ENCODE assay signal across 3 cellular contexts in genomic region chr4:40600741-40601315, GRCh38. TPM values are rescaled to one million over a fixed set of nuclear protein-coding genes. Genes with fewer than 3 reads are reported as not detected.
"Had no signal": no experiment of that assay in that cellular context is flagged by ENCODE, and none has a peak within 500 bp of the region (broad histone marks: within the 10 kb centered on the region; RNA-seq: fewer than 3 reads in every experiment).

No MANE protein-coding gene starts in this region.

RNA-seq across cellular contexts. Expression of gene RBM47, which starts 28.8 kb away (rescaled TPM):
- total RNA-seq: endothelial cell of umbilical vein, lung microvascular endothelial cell, myocyte had no signal
- polyA plus RNA-seq: endothelial cell of umbilical vein had no signal
